In the genomic region with DNA sequence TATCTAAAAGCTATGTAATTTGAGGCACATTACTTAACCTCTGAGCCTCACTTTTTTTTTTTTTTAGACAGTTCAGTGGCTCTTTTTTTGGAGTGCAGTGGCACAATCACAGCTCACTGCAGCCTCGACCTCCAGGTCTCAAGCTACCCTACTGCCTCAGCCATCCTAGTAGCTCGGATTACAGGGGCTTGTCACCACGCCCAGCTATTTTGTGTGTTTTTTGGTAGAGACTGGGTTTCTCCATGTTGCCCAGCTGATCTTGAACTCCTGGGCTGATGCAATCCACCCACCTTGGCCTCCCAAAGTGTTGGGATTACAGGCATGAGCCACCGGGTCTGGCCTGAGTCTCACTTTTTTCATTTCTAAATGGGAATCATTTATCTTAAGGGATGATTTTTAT, we compare ENCODE assay signal across 18 cellular contexts.
DNase-seq lines count a peak whose midpoint lies in the region; FAIRE-seq and TF ChIP-seq lines count a peak whose summit lies in the region.
"Had no signal": no experiment of that assay in that cellular context is flagged by ENCODE, and none has a peak within 500 bp of the region (broad histone marks: within the 10 kb centered on the region; RNA-seq: fewer than 3 reads in every experiment).

No MANE protein-coding gene starts in this region.

- H3K4me2 ChIP-seq in H1 (ENCODE audit: insufficient read depth in 1 of 2, low read depth in 2 of 2, low read length in 2 of 2) (no peak overlapping the region), trophoblast cell (ENCODE audit: low read length) (no peak overlapping the region)
- H3K4me2 ChIP-seq: A549 had no signal

- CTCF ChIA-PET in H1 (lab: Charles Lee; ENCODE audit: partially characterized antibody) = no interaction called here

- H4K20me1 ChIP-seq in H1 (replicated peaks in 1 of 2; ENCODE audit: control insufficient read depth in 1 of 2, insufficient read depth in 2 of 2, low read length in 2 of 2) = no peaks in the 10 kb centered on the region

- H2BK20ac ChIP-seq in H1 (ENCODE audit: low read length) = no peak overlapping the region

- H2BK5ac ChIP-seq in H1 (ENCODE audit: low read depth, low read length) (no peak overlapping the region), trophoblast cell (ENCODE audit: low read depth, low read length, poor library complexity) (peak overlapping the region; percentile 7)

- H3K9me3 ChIP-seq in H1 (ENCODE audit: insufficient read depth in 2 of 2, low read depth in 1 of 2, low read length in 1 of 2) (no peaks in the 10 kb centered on the region), trophoblast cell (ENCODE audit: insufficient read depth, low read depth, low read length) (no peaks in the 10 kb centered on the region)
- H3K9me3 ChIP-seq: A549 had no signal

- H3K4me1 ChIP-seq in H1 (replicated peaks in 1 of 4; ENCODE audit: control insufficient read depth in 3 of 4, insufficient read depth in 4 of 4, low read length in 3 of 4) (no peaks in the 10 kb centered on the region), trophoblast cell (ENCODE audit: control insufficient read depth in 1 of 2, insufficient read depth in 2 of 2, low read length in 2 of 2) (no peaks in the 10 kb centered on the region)

- DNase-seq in H1 (ENCODE audit: low read depth in 1 of 2, low spot score in 2 of 2) (no peak), trophoblast cell (no peak), SIG-M5 (lab: John Stamatoyannopoulos, UW) (no peak), activated gamma-delta T cell treated with Interleukin-2 at 50 U/mL for 16 hours (no peak), HT-29 (ENCODE audit: low spot score) (no peak)
- DNase-seq: AML-193; CD4-positive, alpha-beta memory T cell; DMS153; DMS79; GM23248; H7; KG1 had no signal

- 88% methylated on average over 4 of the region's 4 CpGs; no CpG with 5 or more reads in 1 of the 2 experiments for WGBS in H1 (ENCODE audit: extremely low coverage in 1 of 2, insufficient coverage in 1 of 2, insufficient read length in 1 of 2, insufficient replicate concordance in 2 of 2, low coverage in 1 of 2, low lambda C conversion rate in 2 of 2, missing lambda C conversion rate in 1 of 2), 2 experiments
- WGBS in trophoblast cell (ENCODE audit: extremely low coverage, insufficient coverage, insufficient read length) = no CpG with 5 or more reads among the region's 4 CpGs

- TF ChIP-seq CTCF in C4-2B (conservative IDR thresholded peaks at IDR 0.05) (no peak), H1 (IDR thresholded peaks at IDR 0.05; ENCODE audit: control extremely low read depth in 1 of 3, insufficient read depth in 1 of 3, low read depth in 1 of 3, low read length in 3 of 3) (no peak)

- no peak overlapping the region for H2BK15ac ChIP-seq in H1 (ENCODE audit: low read length)

- H2AFZ ChIP-seq in H1 (ENCODE audit: low read length) (peak overlapping the region; percentile 67; the same call in 1 of the 2 replicates), trophoblast cell (ENCODE audit: insufficient read depth, low read length, poor library complexity) (no peak overlapping the region)
- H2AFZ ChIP-seq: GM23248 had no signal

- H3K18ac ChIP-seq in H1 (ENCODE audit: extremely low read depth, low read length) = no peak overlapping the region
- H3K18ac ChIP-seq in trophoblast cell (ENCODE audit: low read length) = no peak overlapping the region

- H4K91ac ChIP-seq in H1 (replicated peaks; ENCODE audit: insufficient read length, low read length) (no peak overlapping the region), trophoblast cell (ENCODE audit: low read depth, low read length) (no peak overlapping the region)

- FAIRE-seq in H1 (lab: Jason Lieb, UNC) = no peak
- FAIRE-seq: A549, GM12878, HepG2 had no signal

- no peak overlapping the region for H4K5ac ChIP-seq in H1 (ENCODE audit: insufficient read length, low read depth, low read length)

- H3K27ac ChIP-seq in C4-2B (peak overlapping the region; percentile 41; the same call in 1 of the 2 replicates), H1 (ENCODE audit: low read depth, low read length) (no peak overlapping the region), trophoblast cell (ENCODE audit: low read depth, low read length) (no peak overlapping the region)
- H3K27ac ChIP-seq: 22Rv1, GM23248 had no signal

- H4K8ac ChIP-seq in H1 (ENCODE audit: extremely low read depth, insufficient read depth, low read length) (no peak overlapping the region), trophoblast cell (ENCODE audit: low read depth, low read length) (no peak overlapping the region)

- no peak overlapping the region for H3K9ac ChIP-seq in H1 (replicated peaks in 1 of 4; ENCODE audit: extremely low read depth in 1 of 4, low read depth in 3 of 4, low read length in 3 of 4)
- no peak overlapping the region for H3K9ac ChIP-seq in trophoblast cell (ENCODE audit: low read length)
- H3K9ac ChIP-seq: GM23248 had no signal

- no peaks in the 10 kb centered on the region for H3K79me2 ChIP-seq in H1 (ENCODE audit: control insufficient read depth in 1 of 2, insufficient read depth in 2 of 2, low read length in 2 of 2)
- no peaks in the 10 kb centered on the region for H3K79me2 ChIP-seq in trophoblast cell (ENCODE audit: control insufficient read depth, insufficient read depth, low read length, poor library complexity)

- H3K56ac ChIP-seq in H1 (replicated peaks; ENCODE audit: insufficient read length, low read depth, low read length) = no peak overlapping the region

- TF ChIP-seq EP300 in Ishikawa (IDR thresholded peaks at IDR 0.05; ENCODE audit: borderline replicate concordance) (no peak), H1 (IDR thresholded peaks at IDR 0.05; ENCODE audit: borderline replicate concordance in 1 of 2, low read depth in 2 of 2, low read length in 2 of 2) (no peak)

- H3K23me2 ChIP-seq in H1 (ENCODE audit: low read depth, low read length) = no peaks in the 10 kb centered on the region

- no peak overlapping the region for H3K14ac ChIP-seq in H1 (ENCODE audit: insufficient read length)
- H3K14ac ChIP-seq in trophoblast cell (ENCODE audit: low read length) = no peak overlapping the region

- no peak overlapping the region for H4K12ac ChIP-seq in trophoblast cell (ENCODE audit: low read depth, low read length)

- no peak overlapping the region for H2BK12ac ChIP-seq in H1 (ENCODE audit: low read depth, low read length)
- H2BK12ac ChIP-seq in trophoblast cell (ENCODE audit: low read length) = no peak overlapping the region

- no peaks in the 10 kb centered on the region for H3K36me3 ChIP-seq in H1 (ENCODE audit: control insufficient read depth in 2 of 4, insufficient read depth in 4 of 4, low read length in 3 of 4)
- no peaks in the 10 kb centered on the region for H3K36me3 ChIP-seq in trophoblast cell (ENCODE audit: control insufficient read depth in 1 of 2, insufficient read depth in 2 of 2, low read length in 2 of 2)

- TF ChIP-seq POLR2A in H1 (IDR thresholded peaks at IDR 0.05; ENCODE audit: control extremely low read depth in 1 of 2, low read depth in 2 of 2, low read length in 2 of 2) = no peak

- H3K4me3 ChIP-seq in H1 (ENCODE audit: extremely low read depth in 1 of 4, insufficient read depth in 2 of 4, low read depth in 3 of 4, low read length in 4 of 4) (no peak overlapping the region), trophoblast cell (ENCODE audit: low read depth, low read length) (no peak overlapping the region)
- H3K4me3 ChIP-seq: A549, GM12878, GM23248 had no signal

- H3K23ac ChIP-seq in H1 (ENCODE audit: insufficient read length) (no peak overlapping the region), trophoblast cell (ENCODE audit: low read length) (no peak overlapping the region)

- H3K4ac ChIP-seq in H1 (replicated peaks; ENCODE audit: insufficient read length, low read depth, low read length) (no peak overlapping the region), trophoblast cell (ENCODE audit: low read depth, low read length) (no peak overlapping the region)

- POLR2A ChIA-PET in H1 (lab: Charles Lee; ENCODE audit: partially characterized antibody) = no interaction called here

- H3K79me1 ChIP-seq in H1 (ENCODE audit: low read depth, low read length) = no peaks in the 10 kb centered on the region
- H3K79me1 ChIP-seq in trophoblast cell (ENCODE audit: low read length) = no peaks in the 10 kb centered on the region

- H3K27me3 ChIP-seq in H1 (replicated peaks in 1 of 4; ENCODE audit: control insufficient read depth in 3 of 4, extremely low read depth in 1 of 4, insufficient read depth in 3 of 4, low read length in 3 of 4) = no peaks in the 10 kb centered on the region
- H3K27me3 ChIP-seq in trophoblast cell (ENCODE audit: insufficient read depth, low read length) = no peaks in the 10 kb centered on the region

- H2AK5ac ChIP-seq in H1 (ENCODE audit: low read depth, low read length) (no peak overlapping the region), trophoblast cell (ENCODE audit: low read length) (no peak overlapping the region)

- H2BK120ac ChIP-seq in H1 (replicated peaks; ENCODE audit: low read depth, low read length) (no peak overlapping the region), trophoblast cell (ENCODE audit: insufficient read depth, low read length, poor library complexity) (no peak overlapping the region)

- TF ChIP-seq RAD21 in Ishikawa (IDR thresholded peaks at IDR 0.05; ENCODE audit: low read depth) = no peak
- TF ChIP-seq RAD21 in H1 (IDR thresholded peaks at IDR 0.05 in 1 of 2, conservative IDR thresholded peaks at IDR 0.05 in 1 of 2; ENCODE audit: low read depth in 2 of 2, low read length in 2 of 2) = no peak

TF ChIP-seq in Ishikawa, 13 proteins besides CTCF, POLR2A, EP300 and RAD21:
- TF ChIP-seq CREB1 (IDR thresholded peaks at IDR 0.05; ENCODE audit: low read depth) (no peak), CEBPB (IDR thresholded peaks at IDR 0.05) (peak; percentile 14; the same call in 1 of the 2 replicates)

TF ChIP-seq in H1, 55 proteins besides CTCF, POLR2A, EP300 and RAD21:
- TF ChIP-seq BCL11A (IDR thresholded peaks at IDR 0.05; ENCODE audit: low read depth in 2 of 2, low read length in 2 of 2) (no peak), ASH2L (IDR thresholded peaks at IDR 0.05; ENCODE audit: low read length) (no peak), TAF7 (optimal IDR thresholded peaks at IDR 0.05; ENCODE audit: borderline replicate concordance, low read depth, low read length) (no peak), KDM1A (IDR thresholded peaks at IDR 0.05; ENCODE audit: borderline replicate concordance, low read length) (no peak), HDAC6 (IDR thresholded peaks at IDR 0.05; ENCODE audit: low read depth, low read length) (no peak)
TF ChIP-seq in H1: peak in this region for 0.
